In genomic region chr22:40995821-40996220, GRCh38 we compare ENCODE assay signal across 23 cellular contexts. TPM values are rescaled to one million over a fixed set of nuclear protein-coding genes. Genes with fewer than 3 reads are reported as not detected.
DNase-seq lines count a peak whose midpoint lies in the region; ATAC-seq and TF ChIP-seq lines count a peak whose summit lies in the region.
"Had no signal": no experiment of that assay in that cellular context is flagged by ENCODE, and none has a peak within 500 bp of the region (broad histone marks: within the 10 kb centered on the region; RNA-seq: fewer than 3 reads in every experiment).

No MANE protein-coding gene starts in this region.

- 84 to 94% methylated on average over 4 of the region's 4 CpGs for WGBS in upper lobe of left lung, 2 donors

- no peak overlapping the region for H3K9ac ChIP-seq in Loucy (ENCODE audit: low read depth, low read length, poor library complexity, severe bottlenecking)
- H3K9ac ChIP-seq: BLaER1 had no signal

- ATAC-seq in upper lobe of left lung (ENCODE audit: low FRiP score in 2 of 2) (no peak), HG02885 (IDR thresholded peaks at IDR 0.05; ENCODE audit: poor library complexity, unreplicated experiment) (no peak)
- ATAC-seq: GM12878 had no signal

- H3K27ac Mint-ChIP-seq in T-helper 2 cell treated with Interferon-gamma antibody and Interleukin-4, amounts not matched to agents 5 μg/mL and 100 μg/mL, for 36 hours: no peak overlapping the region
- H3K27ac Mint-ChIP-seq: CD4-positive, CD25-positive, alpha-beta regulatory T cell; CD8-positive, alpha-beta memory T cell had no signal

- H3K4me3 ChIP-seq in Loucy (ENCODE audit: low read length, poor library complexity, severe bottlenecking): no peak overlapping the region
- no peak overlapping the region for H3K4me3 ChIP-seq in upper lobe of left lung
- H3K4me3 ChIP-seq: BLaER1, GM12878 had no signal

- TF ChIP-seq EP300 in upper lobe of left lung (IDR thresholded peaks at IDR 0.05): no peak

- H3K4me2 ChIP-seq in Loucy (ENCODE audit: low read depth, low read length, poor library complexity, severe bottlenecking): no peak overlapping the region
- H3K4me2 ChIP-seq: BLaER1 had no signal

- no peaks in the 10 kb centered on the region for H3K27me3 ChIP-seq in Loucy (ENCODE audit: insufficient read depth, low read length, poor library complexity, severe bottlenecking)
- no peaks in the 10 kb centered on the region for H3K27me3 ChIP-seq in upper lobe of left lung
- H3K27me3 ChIP-seq: BE2C, BLaER1 had no signal

- no peaks in the 10 kb centered on the region for H3K9me3 Mint-ChIP-seq in T-helper 2 cell treated with Interferon-gamma antibody and Interleukin-4, amounts not matched to agents 5 μg/mL and 100 μg/mL, for 36 hours
- H3K9me3 Mint-ChIP-seq: CD8-positive, alpha-beta memory T cell had no signal

- no peaks in the 10 kb centered on the region for H3K4me1 Mint-ChIP-seq in T-helper 2 cell treated with Interferon-gamma antibody and Interleukin-4, amounts not matched to agents 5 μg/mL and 100 μg/mL, for 36 hours (ENCODE audit: low read depth)
- H3K4me1 Mint-ChIP-seq: CD14-positive monocyte; CD4-positive, alpha-beta memory T cell; CD8-positive, alpha-beta memory T cell had no signal

- no peak overlapping the region for H3K4me3 Mint-ChIP-seq in T-helper 2 cell treated with Interferon-gamma antibody and Interleukin-4, amounts not matched to agents 5 μg/mL and 100 μg/mL, for 36 hours
- H3K4me3 Mint-ChIP-seq: CD4-positive, alpha-beta memory T cell; CD4-positive, CD25-positive, alpha-beta regulatory T cell; CD8-positive, alpha-beta memory T cell had no signal

- H3K27ac ChIP-seq in upper lobe of left lung: no peak overlapping the region
- H3K27ac ChIP-seq: BLaER1 had no signal

- H3K36me3 ChIP-seq in Loucy (ENCODE audit: insufficient read depth, low read length) (no peaks in the 10 kb centered on the region), upper lobe of left lung (no peaks in the 10 kb centered on the region)
- H3K36me3 ChIP-seq: BE2C, BLaER1 had no signal

- peaks cover 16% of the 10 kb centered on the region for H3K27me3 Mint-ChIP-seq in T-helper 2 cell treated with Interferon-gamma antibody and Interleukin-4, amounts not matched to agents 5 μg/mL and 100 μg/mL, for 36 hours (ENCODE audit: low read depth)

- TF ChIP-seq POLR2A in upper lobe of left lung (IDR thresholded peaks at IDR 0.05): no peak

- H2AFZ ChIP-seq in Loucy (ENCODE audit: low read length): 0 out of 2 replicates have a peak overlapping the region, but pooled peaks have one; percentile 27

- DNase-seq in fibroblast of peridontal ligament (ENCODE audit: extremely low read depth): peak; percentile 3
- DNase-seq in upper lobe of left lung: no peak
- DNase-seq in T-helper 2 cell treated with Interferon-gamma antibody and Interleukin-4, amounts not matched to agents 5 μg/mL and 100 μg/mL, for 36 hours (ENCODE audit: low spot score): no peak
- DNase-seq: 8988T; ACHN; BE2C; C1 segment of cervical spinal cord; CD4-positive, alpha-beta memory T cell; CD4-positive, CD25-positive, alpha-beta regulatory T cell; CD8-positive, alpha-beta memory T cell; COR-L47; DMS 273 treated with DMSO at 0.1 percent for 48 hours; DMS153; DMS53; DMS79; DND-41; EL; GDM1 had no signal

- H3K79me2 ChIP-seq in Loucy (ENCODE audit: insufficient read depth, low read length): no peaks in the 10 kb centered on the region

- TF ChIP-seq CTCF in Loucy (conservative IDR thresholded peaks at IDR 0.05; ENCODE audit: low read length): no peak
- TF ChIP-seq CTCF in upper lobe of left lung (IDR thresholded peaks at IDR 0.05): no peak

- H3K4me1 ChIP-seq in Loucy (ENCODE audit: insufficient read depth, low read length, poor library complexity, severe bottlenecking) (no peaks in the 10 kb centered on the region), upper lobe of left lung (no peaks in the 10 kb centered on the region)
- H3K4me1 ChIP-seq: BE2C, BLaER1 had no signal

- H3F3A ChIP-seq in Loucy (ENCODE audit: low read depth): no peaks in the 10 kb centered on the region

- no peaks in the 10 kb centered on the region for H4K20me1 ChIP-seq in Loucy (ENCODE audit: insufficient read depth, low read length, poor library complexity, severe bottlenecking)
- H4K20me1 ChIP-seq: BLaER1 had no signal

- no peaks in the 10 kb centered on the region for H3K9me3 ChIP-seq in Loucy (ENCODE audit: insufficient read depth, low read depth, low read length)
- no peaks in the 10 kb centered on the region for H3K9me3 ChIP-seq in upper lobe of left lung
- H3K9me3 ChIP-seq: BE2C, BLaER1 had no signal

- no peaks in the 10 kb centered on the region for H3K9me2 ChIP-seq in Loucy (replicated peaks; ENCODE audit: low read depth, low read length)

- no peaks in the 10 kb centered on the region for H3K36me3 Mint-ChIP-seq in T-helper 2 cell treated with Interferon-gamma antibody and Interleukin-4, amounts not matched to agents 5 μg/mL and 100 μg/mL, for 36 hours (ENCODE audit: low read depth)
- H3K36me3 Mint-ChIP-seq: CD14-positive monocyte; CD4-positive, alpha-beta memory T cell; CD4-positive, CD25-positive, alpha-beta regulatory T cell; CD8-positive, alpha-beta memory T cell had no signal

RNA-seq across cellular contexts. Expression of gene RBX1, which starts 44.6 kb away (rescaled TPM):
- total RNA-seq in upper lobe of left lung: 10 to 100 TPM; 14.6 to 55.5 (median 46.1) TPM
